In the genomic region with DNA sequence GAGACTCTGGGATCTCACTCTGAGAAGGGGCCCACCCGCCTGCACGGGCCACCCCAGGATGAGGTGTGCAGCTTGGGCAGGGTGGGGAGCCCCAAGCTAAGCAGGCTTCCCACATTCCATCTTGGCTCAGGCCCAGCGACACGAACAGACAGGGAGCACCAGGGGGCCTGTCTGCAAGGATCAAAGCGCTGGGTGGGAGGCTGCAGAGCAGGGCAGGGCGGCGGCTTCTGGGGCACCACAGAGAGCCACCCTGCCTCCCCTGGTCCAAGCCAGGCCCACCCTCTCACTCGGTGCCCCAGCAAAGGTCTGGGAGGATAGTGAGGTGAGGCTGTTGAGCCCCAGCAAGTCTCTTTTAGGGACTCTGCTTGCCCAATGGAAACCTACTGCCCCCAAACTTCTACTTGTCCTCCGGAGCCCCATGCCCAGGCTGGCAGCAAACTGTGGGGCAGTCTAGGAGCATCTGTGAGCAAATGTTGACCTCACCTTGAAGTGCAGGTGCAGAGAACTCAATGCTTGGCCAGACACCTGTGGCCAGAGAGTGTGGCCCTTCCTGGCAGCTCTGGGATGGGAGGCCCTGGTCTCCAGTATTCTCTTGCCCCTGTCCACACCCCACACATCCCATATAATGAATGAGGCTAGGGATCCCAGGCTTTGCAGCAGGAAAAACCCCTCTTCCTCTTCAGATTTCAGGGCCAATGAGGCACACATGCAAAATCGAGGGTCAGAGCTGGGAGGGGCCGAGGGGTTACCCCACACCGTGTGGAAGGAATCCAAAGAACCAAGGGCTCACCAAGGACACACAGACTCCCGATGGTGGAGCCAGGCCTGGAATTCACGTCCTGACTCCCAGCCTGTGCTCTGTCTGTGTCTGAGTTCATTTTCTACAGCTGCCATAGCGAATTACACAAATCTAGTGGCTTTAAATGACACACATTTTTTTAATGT, we compare ENCODE assay signal across 16 cellular contexts. TPM values are rescaled to one million over a fixed set of nuclear protein-coding genes. Genes with fewer than 3 reads are reported as not detected.
DNase-seq lines count a peak whose midpoint lies in the region; ATAC-seq and TF ChIP-seq lines count a peak whose summit lies in the region.
"Had no signal": no experiment of that assay in that cellular context is flagged by ENCODE, and none has a peak within 500 bp of the region (broad histone marks: within the 10 kb centered on the region; RNA-seq: fewer than 3 reads in every experiment).

No MANE protein-coding gene starts in this region.

- no peaks in the 10 kb centered on the region for H3K9me2 ChIP-seq in GM23338 (ENCODE audit: insufficient read depth)

- H3K4me3 Mint-ChIP-seq in GM23338, result no peak overlapping the region
- no peak overlapping the region for H3K4me3 Mint-ChIP-seq in activated T-helper 17 cell treated with anti-CD3 and anti-CD28 coated beads, Interleukin-2, amount 50 U/mL, for 72 hours

- H3K4me1 Mint-ChIP-seq in GM23338, result peaks cover 25% of the 10 kb centered on the region
- H3K4me1 Mint-ChIP-seq in activated T-helper 17 cell treated with anti-CD3 and anti-CD28 coated beads, Interleukin-2, amount 50 U/mL, for 72 hours, result no peaks in the 10 kb centered on the region

- no peak overlapping the region for H3K14ac ChIP-seq in mesenchymal stem cell (ENCODE audit: low read length in 2 of 2)

- H3K36me3 Mint-ChIP-seq in GM23338 (ENCODE audit: low read depth), result no peaks in the 10 kb centered on the region
- no peaks in the 10 kb centered on the region for H3K36me3 Mint-ChIP-seq in activated T-helper 17 cell treated with anti-CD3 and anti-CD28 coated beads, Interleukin-2, amount 50 U/mL, for 72 hours (ENCODE audit: low read depth)

- no peak overlapping the region for H3K4me3 ChIP-seq in GM23338
- no peak overlapping the region for H3K4me3 ChIP-seq in HEK293 (ENCODE audit: low read depth, low read length)
- H3K4me3 ChIP-seq in mesenchymal stem cell (ENCODE audit: insufficient read depth in 1 of 2, low read depth in 1 of 2, low read length in 2 of 2), result no peak overlapping the region
- no peak overlapping the region for H3K4me3 ChIP-seq in suprapubic skin

- no peaks in the 10 kb centered on the region for H3K9me3 ChIP-seq in HEK293 (ENCODE audit: control insufficient read depth, insufficient read depth, low read depth, low read length)
- H3K9me3 ChIP-seq in mesenchymal stem cell (ENCODE audit: control insufficient read depth, low read length), result no peaks in the 10 kb centered on the region
- no peaks in the 10 kb centered on the region for H3K9me3 ChIP-seq in suprapubic skin

- no peaks in the 10 kb centered on the region for H3F3A ChIP-seq in GM23338 (replicated peaks; ENCODE audit: low read depth)

- peaks cover 23% of the 10 kb centered on the region for H3K4me1 ChIP-seq in GM23338 (ENCODE audit: insufficient read depth)
- H3K4me1 ChIP-seq in HEK293 (ENCODE audit: control insufficient read depth, insufficient read depth, low read length), result no peaks in the 10 kb centered on the region
- H3K4me1 ChIP-seq in mesenchymal stem cell (ENCODE audit: control insufficient read depth, insufficient read depth, low read depth, low read length), result peaks cover 8% of the 10 kb centered on the region
- peaks cover 20% of the 10 kb centered on the region for H3K4me1 ChIP-seq in suprapubic skin

- peak; percentile 48 for ATAC-seq in GM23338
- ATAC-seq in activated T-helper 17 cell treated with anti-CD3 and anti-CD28 coated beads, Interleukin-2, amount 50 U/mL, for 72 hours (replicated peaks), result no peak
- ATAC-seq: Panc1 had no signal

- no peak overlapping the region for H2BK5ac ChIP-seq in mesenchymal stem cell (ENCODE audit: low read depth, low read length, poor library complexity, severe bottlenecking)

- peak overlapping the region in 1 of 2 experiments; percentile 32 for H2BK12ac ChIP-seq in mesenchymal stem cell (ENCODE audit: low read length in 2 of 2)

- H3K36me3 ChIP-seq in GM23338 (ENCODE audit: insufficient read depth), result no peaks in the 10 kb centered on the region; the same call in 1 of the 2 replicates
- H3K36me3 ChIP-seq in HEK293 (ENCODE audit: control insufficient read depth in 2 of 2, insufficient read depth in 1 of 2, low read length in 2 of 2), result no peaks in the 10 kb centered on the region
- H3K36me3 ChIP-seq in mesenchymal stem cell (ENCODE audit: control insufficient read depth in 1 of 2, insufficient read depth in 2 of 2, low read depth in 1 of 2, low read length in 2 of 2), result peaks cover 0 to 3% of the 10 kb centered on the region in 2 experiments
- no peaks in the 10 kb centered on the region for H3K36me3 ChIP-seq in suprapubic skin

- no peaks in the 10 kb centered on the region for H3K79me1 ChIP-seq in mesenchymal stem cell (replicated peaks; ENCODE audit: low read length, poor library complexity, severe bottlenecking)

- no peak overlapping the region for H3K9ac ChIP-seq in mesenchymal stem cell (ENCODE audit: low read length)

- H4K20me1 ChIP-seq in GM23338 (replicated peaks; ENCODE audit: insufficient read depth), result no peaks in the 10 kb centered on the region

- H3K27me3 Mint-ChIP-seq in GM23338 (ENCODE audit: insufficient read depth, low read depth, poor library complexity), result peaks cover 21% of the 10 kb centered on the region
- peaks cover 12% of the 10 kb centered on the region for H3K27me3 Mint-ChIP-seq in activated T-helper 17 cell treated with anti-CD3 and anti-CD28 coated beads, Interleukin-2, amount 50 U/mL, for 72 hours

- no peak overlapping the region for H3K27ac Mint-ChIP-seq in GM23338
- H3K27ac Mint-ChIP-seq in activated T-helper 17 cell treated with anti-CD3 and anti-CD28 coated beads, Interleukin-2, amount 50 U/mL, for 72 hours, result no peak overlapping the region

- 84% methylated on average over 13 of the region's 15 CpGs for WGBS in mesenchymal stem cell
- WGBS in suprapubic skin, result 59% methylated on average over 11 of the region's 15 CpGs

- CTCF ChIA-PET in HEK293 (lab: Yijun Ruan, JAX), result interaction anchor here (1.2 to 1.8 kb wide), 3 partner anchors 16 to 363 kb away, joined by 3 to 7 read pairs (median 3); no protein-coding TSS in a partner anchor

- H2AK5ac ChIP-seq in mesenchymal stem cell (ENCODE audit: low read length, severe bottlenecking), result no peak overlapping the region

- H2BK120ac ChIP-seq in mesenchymal stem cell (ENCODE audit: low read depth, low read length), result no peak overlapping the region

- H2BK15ac ChIP-seq in mesenchymal stem cell (ENCODE audit: low read depth, poor library complexity, severe bottlenecking), result peak overlapping the region; percentile 15

- no peak overlapping the region for H3K23ac ChIP-seq in mesenchymal stem cell (ENCODE audit: low read length in 2 of 2)

- DNase-seq in GM23338 (ENCODE audit: low spot score) (no peak), mesenchymal stem cell (no peak), suprapubic skin (ENCODE audit: low spot score in 2 of 2) (peak; percentile 54 to 75), NCI-H510A treated with DMSO at 0.1 percent for 48 hours (lab: John Stamatoyannopoulos, UW) (no peak), C1 segment of cervical spinal cord (lab: John Stamatoyannopoulos, UW) (no peak)
- DNase-seq: DMS79, MM.1S, NCI-H1092 treated with DMSO at 0.1 percent for 48 hours, NCI-H146, NCI-H2029 treated with DMSO at 0.1 percent for 48 hours, NCI-H2171, NCI-H69 had no signal

- H4K91ac ChIP-seq in mesenchymal stem cell (ENCODE audit: low read length), result peak overlapping the region; percentile 28

- TF ChIP-seq CTCF in GM23338 (conservative IDR thresholded peaks at IDR 0.05; ENCODE audit: low read depth in 2 of 2) (no peak), HEK293 (tag by site-specific recombination; IDR thresholded peaks at IDR 0.05) (no peak), suprapubic skin (IDR thresholded peaks at IDR 0.05) (no peak)

- H3K4me2 ChIP-seq in GM23338 (no peak overlapping the region), mesenchymal stem cell (ENCODE audit: low read length, poor library complexity, severe bottlenecking) (no peak overlapping the region)

- no peak overlapping the region for H3K4ac ChIP-seq in mesenchymal stem cell (ENCODE audit: low read depth in 1 of 2, low read length in 2 of 2)

- peak overlapping the region; percentile 63; the same call in 1 of the 2 replicates for H2AFZ ChIP-seq in GM23338
- H2AFZ ChIP-seq in mesenchymal stem cell (ENCODE audit: low read depth, low read length), result no peak overlapping the region

- H3K27ac ChIP-seq in GM23338 (ENCODE audit: low read depth) (no peak overlapping the region), HEK293 (ENCODE audit: extremely low read depth, low read depth, low read length) (no peak overlapping the region), mesenchymal stem cell (ENCODE audit: low read length, poor library complexity, severe bottlenecking) (no peak overlapping the region), suprapubic skin (no peak overlapping the region)
- H3K27ac ChIP-seq: C4-2B had no signal

- no peak for TF ChIP-seq EP300 in suprapubic skin (IDR thresholded peaks at IDR 0.05)

- H3K27me3 ChIP-seq in GM23338 (ENCODE audit: insufficient read depth) (peaks cover 4% of the 10 kb centered on the region; the same call in 1 of the 2 replicates), mesenchymal stem cell (ENCODE audit: control insufficient read depth in 1 of 2, insufficient read depth in 1 of 2, low read length in 2 of 2) (no peaks in the 10 kb centered on the region), suprapubic skin (no peaks in the 10 kb centered on the region)

- H3K9me3 Mint-ChIP-seq in GM23338, result no peaks in the 10 kb centered on the region
- no peaks in the 10 kb centered on the region for H3K9me3 Mint-ChIP-seq in activated T-helper 17 cell treated with anti-CD3 and anti-CD28 coated beads, Interleukin-2, amount 50 U/mL, for 72 hours

- no peak overlapping the region for H3K18ac ChIP-seq in mesenchymal stem cell (ENCODE audit: low read depth in 1 of 2, low read length in 2 of 2)

- no peaks in the 10 kb centered on the region for H3K79me2 ChIP-seq in GM23338 (replicated peaks; ENCODE audit: insufficient read depth)

- no peak for TF ChIP-seq POLR2A in suprapubic skin (IDR thresholded peaks at IDR 0.05)

- no peak overlapping the region for H4K8ac ChIP-seq in mesenchymal stem cell (ENCODE audit: low read length)

- POLR2A ChIA-PET in HEK293 (lab: Yijun Ruan, JAX), result interaction anchor here (0.7 to 1.4 kb wide), 2 partner anchors 15 to 20 kb away, joined by 3 to 6 read pairs; no protein-coding TSS in a partner anchor

TF ChIP-seq in GM23338, 12 proteins besides CTCF, POLR2A, EP300 and RAD21 (continues in another document):
- TF ChIP-seq CREB1 (CRISPR knock-in tag; IDR thresholded peaks at IDR 0.05; ENCODE audit: low read depth), result no peak
- TF ChIP-seq EZH2 (IDR thresholded peaks at IDR 0.05; ENCODE audit: low read depth, unreplicated experiment), result no peak
- no peak for TF ChIP-seq ZNF331 (CRISPR knock-in tag; IDR thresholded peaks at IDR 0.05; ENCODE audit: low read depth)

TF ChIP-seq in HEK293, 187 proteins besides CTCF, POLR2A, EP300 and RAD21 (continues in another document):
- no peak for TF ChIP-seq ZNF391 (tag by site-specific recombination; IDR thresholded peaks at IDR 0.05; ENCODE audit: borderline replicate concordance, low read depth)

RNA-seq across cellular contexts. Expression of a gene that starts 18.8 kb away (rescaled TPM):
- 41.7 and 53.6 TPM in 2 replicates for total RNA-seq in GM23338 (2014; rRNA removed; shearing (Covaris generic))
- 57.0 and 67.1 TPM in 2 replicates for polyA plus RNA-seq in GM23338 (2016; fragmentation: Nextera tagmentation; extraction: Ambion mirVana)
- 28.9 TPM for polyA plus RNA-seq in mesenchymal stem cell (2013, experiment 1 of 2)
- polyA plus RNA-seq in mesenchymal stem cell (2013, experiment 2 of 2), result 29.5 TPM
- 1 to 10 TPM; 1.9 to 7.9 (median 5.5) TPM for total RNA-seq in suprapubic skin
- total RNA-seq in activated T-helper 17 cell treated with anti-CD3 and anti-CD28 coated beads, Interleukin-2, amount 50 U/mL, for 72 hours, result not detected

Comparison
In these comparisons a context has a peak if more than half of its experiments do, and no peak if none do; other contexts are left out.
1. DNase-seq: peak in suprapubic skin (2 of 2); none in GM23338 (single experiment), mesenchymal stem cell (single experiment), NCI-H510A treated with DMSO at 0.1 percent for 48 hours (single experiment) and C1 segment of cervical spinal cord (0 of 14).